In the genomic region with DNA sequence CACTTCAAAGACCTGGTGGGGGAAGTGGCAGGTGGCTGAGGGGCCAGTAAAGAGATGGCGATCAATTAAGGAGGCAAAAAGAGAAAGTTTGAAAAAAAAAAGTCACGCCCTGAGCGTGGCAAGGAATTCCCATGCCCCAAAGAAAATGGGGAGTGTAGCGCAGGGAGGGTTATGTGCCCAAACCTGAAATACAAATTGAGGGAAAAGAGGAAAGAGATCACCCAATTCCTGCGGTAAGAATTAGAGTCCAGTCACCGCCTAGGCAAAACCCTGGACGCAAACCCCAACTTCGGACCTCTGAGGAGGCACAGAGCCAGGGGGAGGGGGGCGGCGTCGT, we compare ENCODE assay signal across 8 cellular contexts. TPM values are rescaled to one million over a fixed set of nuclear protein-coding genes. Genes with fewer than 3 reads are reported as not detected.
DNase-seq lines count a peak whose midpoint lies in the region; ATAC-seq, FAIRE-seq and TF ChIP-seq lines count a peak whose summit lies in the region.

No MANE protein-coding gene starts in this region.

- DNase-seq in ELR (ENCODE audit: low read depth) (peak; percentile 59), NT2/D1 (ENCODE audit: low read depth, low spot score) (no peak), progenitor cell of endocrine pancreas (ENCODE audit: low spot score, unreplicated experiment) (peak; percentile 11), NCI-H128 (lab: John Stamatoyannopoulos, UW; ENCODE audit: unreplicated experiment) (no peak), activated T-cell treated with anti-CD3 and anti-CD28 coated beads for 4 hours (no peak), small intestine (no peak)

- no peaks in the 10 kb centered on the region for H3K4me1 ChIP-seq in NT2/D1 (ENCODE audit: insufficient read depth, insufficient read length)
- no peaks in the 10 kb centered on the region for H3K4me1 ChIP-seq in esophagus (ENCODE audit: control insufficient read depth in 2 of 2, insufficient read depth in 2 of 2, low read length in 1 of 2)
- no peaks in the 10 kb centered on the region for H3K4me1 ChIP-seq in small intestine (ENCODE audit: control insufficient read depth in 2 of 2, insufficient read depth in 1 of 2, low read depth in 1 of 2, low read length in 1 of 2)

- TF ChIP-seq CTCF in progenitor cell of endocrine pancreas (IDR thresholded peaks at IDR 0.05; ENCODE audit: unreplicated experiment) = no peak

- no peaks in the 10 kb centered on the region for H3K9me3 ChIP-seq in NT2/D1 (ENCODE audit: insufficient read depth, low read length)
- H3K9me3 ChIP-seq in esophagus (ENCODE audit: control insufficient read depth in 2 of 2, insufficient read depth in 1 of 2, low read depth in 1 of 2, low read length in 1 of 2) = no peaks in the 10 kb centered on the region
- no peaks in the 10 kb centered on the region for H3K9me3 ChIP-seq in small intestine (ENCODE audit: control insufficient read depth, low read depth)

- H3K27me3 ChIP-seq in NT2/D1 (ENCODE audit: insufficient read depth, insufficient read length) (no peaks in the 10 kb centered on the region), esophagus (ENCODE audit: control insufficient read depth in 1 of 2, insufficient read depth in 2 of 2, low read length in 2 of 2) (no peaks in the 10 kb centered on the region), small intestine (ENCODE audit: control insufficient read depth in 2 of 2, insufficient read depth in 2 of 2, low read length in 2 of 2) (no peaks in the 10 kb centered on the region)

- H3K4me3 ChIP-seq in NT2/D1 (ENCODE audit: insufficient read length, low read depth) (peak overlapping the region; percentile 30), esophagus (ENCODE audit: low read depth in 1 of 2, low read length in 2 of 2) (peak overlapping the region; percentile 67 to 76), small intestine (ENCODE audit: low read depth in 1 of 2, low read length in 2 of 2) (peak overlapping the region in 1 of 2 donors; percentile 60)

- H3K4me1 Mint-ChIP-seq in progenitor cell of endocrine pancreas (ENCODE audit: low read depth) = peaks cover 5% of the 10 kb centered on the region

- no peak overlapping the region for H3K27ac Mint-ChIP-seq in progenitor cell of endocrine pancreas

- H3K27ac ChIP-seq in esophagus (ENCODE audit: low read depth in 2 of 2, low read length in 1 of 2) = no peak overlapping the region
- H3K27ac ChIP-seq in small intestine (ENCODE audit: low read depth in 1 of 2, low read length in 1 of 2) = no peak overlapping the region

- H3K9ac ChIP-seq in NT2/D1 (ENCODE audit: insufficient read length, low read depth) = peak overlapping the region; percentile 56

- ATAC-seq in HG03025 (IDR thresholded peaks at IDR 0.05; ENCODE audit: low FRiP score, unreplicated experiment) = no peak

- H3K27me3 Mint-ChIP-seq in progenitor cell of endocrine pancreas = peaks cover 5% of the 10 kb centered on the region

- no peaks in the 10 kb centered on the region for H3K9me3 Mint-ChIP-seq in progenitor cell of endocrine pancreas (ENCODE audit: low read depth)

- no peak for FAIRE-seq in small intestine (lab: Jason Lieb, UNC)

- H3K4me3 Mint-ChIP-seq in progenitor cell of endocrine pancreas (ENCODE audit: low read depth) = no peak overlapping the region

- H3K36me3 Mint-ChIP-seq in progenitor cell of endocrine pancreas (ENCODE audit: insufficient read depth) = no peaks in the 10 kb centered on the region

- WGBS in esophagus, 2 donors = 3 to 26% methylated on average over 11 of the region's 11 CpGs
- WGBS in small intestine, 3 donors = 0 to 27% (median 1%) methylated on average over 8 to 11 of the region's 11 CpGs

- H3K36me3 ChIP-seq in NT2/D1 (ENCODE audit: insufficient read depth, insufficient read length, low read length) (no peaks in the 10 kb centered on the region), esophagus (ENCODE audit: control insufficient read depth in 2 of 2, insufficient read depth in 2 of 2, low read length in 1 of 2) (no peaks in the 10 kb centered on the region), small intestine (ENCODE audit: control insufficient read depth in 2 of 2, insufficient read depth in 2 of 2, low read length in 2 of 2) (no peaks in the 10 kb centered on the region)

RNA-seq across cellular contexts. Expression of a gene that starts 0.6 kb away (rescaled TPM):
- polyA plus RNA-seq in esophagus (1 to 10 TPM; 2.2 to 5.1 TPM), small intestine (1 to 10 TPM; 3.2 to 6.3 (median 3.4) TPM)
- 16.6 and 19.8 TPM in 2 replicates for total RNA-seq in progenitor cell of endocrine pancreas

Comparison
In these comparisons a context has a peak if more than half of its experiments do, and no peak if none do; other contexts are left out.
1. DNase-seq: peak in ELR (single experiment) and progenitor cell of endocrine pancreas (single experiment); none in NT2/D1 (single experiment), NCI-H128 (single experiment), activated T-cell treated with anti-CD3 and anti-CD28 coated beads for 4 hours (single experiment) and small intestine (single experiment).